In the genomic region with DNA sequence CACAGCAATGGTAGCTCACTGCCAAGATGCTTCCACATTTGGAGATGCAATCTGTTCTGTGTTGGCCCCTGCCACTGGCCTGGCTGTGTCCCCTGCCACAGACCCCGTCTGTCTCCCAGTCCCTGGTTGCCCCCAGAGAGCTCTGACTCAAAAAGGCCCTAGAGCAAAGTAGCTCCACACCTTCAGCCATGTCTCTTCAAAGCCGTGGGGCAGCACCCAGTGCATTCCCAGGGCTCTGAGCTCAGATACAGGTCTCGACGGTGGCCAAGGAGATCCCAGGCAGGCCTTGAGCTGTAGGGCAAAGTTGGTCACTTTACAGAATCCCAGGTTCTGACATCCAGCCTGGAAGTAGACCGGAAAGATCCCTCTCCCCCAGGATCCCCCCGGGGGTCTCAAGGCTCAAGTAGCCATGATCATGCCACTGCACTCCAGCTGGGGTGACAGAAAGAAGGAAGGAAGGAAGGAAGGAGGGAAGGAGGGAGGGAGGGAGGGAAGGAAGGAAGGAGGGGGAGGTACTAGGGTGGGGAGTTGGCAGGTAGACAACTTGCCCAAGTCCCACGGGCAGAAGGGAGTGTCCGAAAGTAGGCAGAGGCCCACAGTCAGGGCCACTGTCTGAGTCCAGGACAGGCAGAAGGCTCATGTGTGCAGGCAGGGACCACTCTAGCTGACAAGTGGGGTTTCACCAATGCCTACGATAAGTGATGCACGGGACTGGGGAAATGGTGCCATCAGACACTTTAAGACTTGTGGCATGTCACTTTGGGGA, we compare ENCODE assay signal across 27 cellular contexts. TPM values are rescaled to one million over a fixed set of nuclear protein-coding genes. Genes with fewer than 3 reads are reported as not detected.
DNase-seq lines count a peak whose midpoint lies in the region; ATAC-seq, FAIRE-seq and TF ChIP-seq lines count a peak whose summit lies in the region.
"Had no signal": no experiment of that assay in that cellular context is flagged by ENCODE, and none has a peak within 500 bp of the region (broad histone marks: within the 10 kb centered on the region; RNA-seq: fewer than 3 reads in every experiment).

No MANE protein-coding gene starts in this region.

- H3K27ac Mint-ChIP-seq in activated T-cell treated with anti-CD3 and anti-CD28 coated beads, Interleukin-2, amount 50 U/mL, for 72 hours, result no peak overlapping the region
- H3K27ac Mint-ChIP-seq in CD14-positive monocyte, result peak overlapping the region in 2 of 7 donors; percentile 17 to 46
- H3K27ac Mint-ChIP-seq: activated naive CD4-positive, alpha-beta T cell treated with anti-CD3 and anti-CD28 coated beads, Interleukin-2, amount 50 U/mL, for 72 hours; dendritic cell treated with granulocyte-macrophage colony-stimulating factor and Interleukin-4, amounts not matched to agents 40 ng/mL and 50 ng/mL, for 4 days; memory B cell; stimulated activated naive CD8-positive, alpha-beta T cell treated with anti-CD3 and anti-CD28 coated beads, Interleukin-15, Interleukin-2, amounts not matched to agents 100 ng/mL and 50 ng/mL, for 24 hours had no signal

- intact Hi-C loops in CD14-positive monocyte (cut with micrococcal nuclease), result loop anchor here in 1 of 2 donors (5.0 kb wide), 1 partner anchor 45 kb away; no protein-coding TSS in a partner anchor
- intact Hi-C loops in sciatic nerve (cut with DNase I), result no loop called here

- peaks cover 21% of the 10 kb centered on the region for H3K4me1 Mint-ChIP-seq in activated T-cell treated with anti-CD3 and anti-CD28 coated beads, Interleukin-2, amount 50 U/mL, for 72 hours (ENCODE audit: low read depth)
- H3K4me1 Mint-ChIP-seq in CD14-positive monocyte, result peaks cover 15% of the 10 kb centered on the region

- H3K36me3 ChIP-seq in bronchial epithelial cell (ENCODE audit: control insufficient read depth, insufficient read depth, low read length), result no peaks in the 10 kb centered on the region
- H3K36me3 ChIP-seq: cardiac muscle cell, neutrophil, prostate gland, tibial nerve had no signal

- ATAC-seq in activated T-cell treated with anti-CD3 and anti-CD28 coated beads, Interleukin-2, amount 50 U/mL, for 72 hours (replicated peaks in 1 of 2), result no peak
- ATAC-seq in sciatic nerve, result no peak
- ATAC-seq in GM18870 (IDR thresholded peaks at IDR 0.05; ENCODE audit: unreplicated experiment), result no peak
- ATAC-seq: activated naive CD4-positive, alpha-beta T cell treated with anti-CD3 and anti-CD28 coated beads, Interleukin-2, amount 50 U/mL, for 72 hours; K562 had no signal

- no peak overlapping the region for H3K4me3 ChIP-seq in bronchial epithelial cell (ENCODE audit: low read depth, low read length)
- H3K4me3 ChIP-seq: cardiac muscle cell, K562, prostate gland, tibial nerve had no signal

- TF ChIP-seq CTCF in CD14-positive monocyte (IDR thresholded peaks at IDR 0.05) (no peak), bronchial epithelial cell (IDR thresholded peaks at IDR 0.05; ENCODE audit: insufficient read depth, low read length, severe bottlenecking) (no peak)

- H3K27me3 ChIP-seq in bronchial epithelial cell (ENCODE audit: control insufficient read depth, insufficient read depth, low read length), result no peaks in the 10 kb centered on the region
- H3K27me3 ChIP-seq: BE2C, cardiac muscle cell, tibial nerve had no signal

- peak; percentile 13 for DNase-seq in activated T-cell treated with anti-CD3 and anti-CD28 coated beads, Interleukin-2, amount 50 U/mL, for 1 hour
- no peak for DNase-seq in activated T-cell treated with anti-CD3 and anti-CD28 coated beads, Interleukin-2, amount 50 U/mL, for 72 hours
- DNase-seq in CD14-positive monocyte (ENCODE audit: low spot score) (peak; percentile 4), bronchial epithelial cell (ENCODE audit: low read depth) (no peak), sciatic nerve (ENCODE audit: low spot score) (peak; percentile 52), cerebellar cortex (ENCODE audit: low spot score) (no peak)
- DNase-seq in stimulated activated CD4-positive, alpha-beta T cell treated with anti-CD3 and anti-CD28 coated beads, Interleukin-2, amount 100 ng/mL, for 48 hours, result no peak
- DNase-seq: ACHN, anterior cingulate cortex, BE2C, NCI-H1105, NCI-H187 treated with DMSO at 0.1 percent for 48 hours, T-helper 1 cell had no signal

- H3K36me3 Mint-ChIP-seq in activated T-cell treated with anti-CD3 and anti-CD28 coated beads, Interleukin-2, amount 50 U/mL, for 72 hours (ENCODE audit: insufficient read depth in 2 of 2), result peaks cover 0 to 1% of the 10 kb centered on the region in 2 donors
- H3K36me3 Mint-ChIP-seq in CD14-positive monocyte, result no peaks in the 10 kb centered on the region
- H3K36me3 Mint-ChIP-seq: activated naive CD4-positive, alpha-beta T cell treated with anti-CD3 and anti-CD28 coated beads, Interleukin-2, amount 50 U/mL, for 72 hours; memory B cell had no signal

- no peaks in the 10 kb centered on the region for H3K9me3 Mint-ChIP-seq in activated T-cell treated with anti-CD3 and anti-CD28 coated beads, Interleukin-2, amount 50 U/mL, for 72 hours
- peaks cover 0 to 2% (median 0%) of the 10 kb centered on the region in 7 donors for H3K9me3 Mint-ChIP-seq in CD14-positive monocyte
- H3K9me3 Mint-ChIP-seq: activated naive CD4-positive, alpha-beta T cell treated with anti-CD3 and anti-CD28 coated beads, Interleukin-2, amount 50 U/mL, for 72 hours; dendritic cell treated with granulocyte-macrophage colony-stimulating factor and Interleukin-4, amounts not matched to agents 40 ng/mL and 50 ng/mL, for 4 days; memory B cell; stimulated activated naive CD8-positive, alpha-beta T cell treated with anti-CD3 and anti-CD28 coated beads, Interleukin-15, Interleukin-2, amounts not matched to agents 100 ng/mL and 50 ng/mL, for 24 hours had no signal

- FAIRE-seq in bronchial epithelial cell (lab: Jason Lieb, UNC), result peak; percentile 7
- FAIRE-seq: endometrium, frontal cortex, HTR-8/SVneo, TTC549 had no signal

- H3K4me3 Mint-ChIP-seq in activated T-cell treated with anti-CD3 and anti-CD28 coated beads, Interleukin-2, amount 50 U/mL, for 72 hours, result no peak overlapping the region
- H3K4me3 Mint-ChIP-seq in CD14-positive monocyte, result no peak overlapping the region
- H3K4me3 Mint-ChIP-seq: dendritic cell treated with granulocyte-macrophage colony-stimulating factor and Interleukin-4, amounts not matched to agents 40 ng/mL and 50 ng/mL, for 4 days; memory B cell; stimulated activated naive CD8-positive, alpha-beta T cell treated with anti-CD3 and anti-CD28 coated beads, Interleukin-15, Interleukin-2, amounts not matched to agents 100 ng/mL and 50 ng/mL, for 24 hours had no signal

- H3K27me3 Mint-ChIP-seq in activated T-cell treated with anti-CD3 and anti-CD28 coated beads, Interleukin-2, amount 50 U/mL, for 72 hours (ENCODE audit: low read depth), result no peaks in the 10 kb centered on the region
- peaks cover 8 to 17% (median 9%) of the 10 kb centered on the region in 3 donors for H3K27me3 Mint-ChIP-seq in CD14-positive monocyte (ENCODE audit: low read depth in 3 of 3)
- H3K27me3 Mint-ChIP-seq: memory B cell; stimulated activated naive CD8-positive, alpha-beta T cell treated with anti-CD3 and anti-CD28 coated beads, Interleukin-15, Interleukin-2, amounts not matched to agents 100 ng/mL and 50 ng/mL, for 24 hours had no signal

RNA-seq across cellular contexts. Expression of gene ARF1, which starts 4.8 kb away (rescaled TPM):
- total RNA-seq in activated T-cell treated with anti-CD3 and anti-CD28 coated beads, Interleukin-2, amount 50 U/mL, for 72 hours, result 100 to 1,000 TPM; 327 to 369 TPM
- 100 to 1,000 TPM; 580 to 603 TPM for polyA plus RNA-seq in CD14-positive monocyte
- total RNA-seq in bronchial epithelial cell, result 240 and 297 TPM in 2 replicates
- total RNA-seq in sciatic nerve, result 251 TPM

RNA-seq across cellular contexts. Expression of gene C1orf35, which starts 25.4 kb away (rescaled TPM):
- 10 to 100 TPM; 18.2 to 27.3 TPM for total RNA-seq in activated T-cell treated with anti-CD3 and anti-CD28 coated beads, Interleukin-2, amount 50 U/mL, for 72 hours
- polyA plus RNA-seq in CD14-positive monocyte, result 10 to 100 TPM in 1 of 2 donors, 1 to 10 TPM in 1; 6.9 to 10.6 TPM
- total RNA-seq in bronchial epithelial cell (16.1 and 17.1 TPM in 2 replicates), sciatic nerve (15.8 TPM)

RNA-seq across cellular contexts. Expression of gene MRPL55, which starts 31.4 kb away (rescaled TPM):
- 10 to 100 TPM; 36.1 to 36.7 TPM for total RNA-seq in activated T-cell treated with anti-CD3 and anti-CD28 coated beads, Interleukin-2, amount 50 U/mL, for 72 hours
- 100 to 1,000 TPM in 1 of 2 donors, 10 to 100 TPM in 1; 99.8 to 104 TPM for polyA plus RNA-seq in CD14-positive monocyte
- total RNA-seq in bronchial epithelial cell (43.2 and 87.7 TPM in 2 replicates), sciatic nerve (34.2 TPM)

Comparison
In these comparisons a context has a peak if more than half of its experiments do, and no peak if none do; other contexts are left out.
1. DNase-seq: peak in activated T-cell treated with anti-CD3 and anti-CD28 coated beads, Interleukin-2, amount 50 U/mL, for 1 hour (single experiment), CD14-positive monocyte (single experiment) and sciatic nerve (single experiment); none in activated T-cell treated with anti-CD3 and anti-CD28 coated beads, Interleukin-2, amount 50 U/mL, for 72 hours (0 of 2), bronchial epithelial cell (single experiment), cerebellar cortex (single experiment) and stimulated activated CD4-positive, alpha-beta T cell treated with anti-CD3 and anti-CD28 coated beads, Interleukin-2, amount 100 ng/mL, for 48 hours (0 of 2).